Comparison of ENCODE assay signal across 22 cellular contexts in the genomic region with DNA sequence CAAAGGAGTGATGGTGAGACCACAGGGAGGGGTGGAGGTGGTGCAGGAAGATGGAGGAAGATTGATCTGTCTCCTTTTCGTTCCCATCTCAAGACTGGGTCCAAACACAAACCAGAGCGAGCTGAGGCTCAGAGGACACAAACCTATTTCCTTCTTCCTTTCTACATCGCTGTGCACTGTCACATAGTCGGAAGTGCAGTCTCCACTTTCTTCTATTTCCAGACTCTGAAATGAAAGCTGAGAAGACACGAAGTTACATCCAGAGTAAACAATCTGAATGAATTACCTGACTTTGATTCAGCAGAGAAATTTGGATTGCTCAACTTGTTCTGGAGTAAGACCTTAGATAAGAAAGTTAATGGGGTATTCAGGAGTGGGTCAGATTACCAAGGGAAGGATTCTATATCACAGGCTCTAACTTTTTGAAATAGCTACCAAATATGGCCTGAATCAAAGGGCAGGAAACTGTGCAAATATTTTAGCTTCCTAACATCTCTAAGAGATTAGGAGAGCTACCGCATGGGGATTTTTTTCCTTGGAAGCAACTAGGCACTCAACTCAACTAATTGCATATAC. TPM values are rescaled to one million over a fixed set of nuclear protein-coding genes. Genes with fewer than 3 reads are reported as not detected.
A peak's percentile ranks its signal among the peaks of the same experiment; 100 is the strongest.
DNase-seq lines count a peak whose midpoint lies in the region; ATAC-seq and TF ChIP-seq lines count a peak whose summit lies in the region.
"Had no signal": no experiment of that assay in that cellular context is flagged by ENCODE, and none has a peak within 500 bp of the region (broad histone marks: within the 10 kb centered on the region; RNA-seq: fewer than 3 reads in every experiment).

No MANE protein-coding gene starts in this region.

- H3K36me3 ChIP-seq in Karpas-422 (ENCODE audit: insufficient read depth, low read length), result no peaks in the 10 kb centered on the region
- H3K36me3 ChIP-seq in urinary bladder (ENCODE audit: insufficient read depth), result no peaks in the 10 kb centered on the region
- H3K36me3 ChIP-seq: MG63 had no signal

- 60% methylated on average over 6 of the region's 6 CpGs for WGBS in urinary bladder

- no peaks in the 10 kb centered on the region for H3K27me3 Mint-ChIP-seq in mesothelial cell of epicardium (ENCODE audit: low read depth)

- TF ChIP-seq CTCF in choroid plexus epithelial cell (conservative IDR thresholded peaks at IDR 0.05; ENCODE audit: low read depth, low read length), result no peak
- TF ChIP-seq CTCF in mesothelial cell of epicardium (IDR thresholded peaks at IDR 0.05; ENCODE audit: unreplicated experiment), result no peak

- H3K4me1 Mint-ChIP-seq in mesothelial cell of epicardium, result peaks cover 18% of the 10 kb centered on the region
- H3K4me1 Mint-ChIP-seq: CD14-positive monocyte had no signal

- no peak overlapping the region for H3K27ac ChIP-seq in Karpas-422 (ENCODE audit: low read length)
- H3K27ac ChIP-seq in urinary bladder (ENCODE audit: low read depth), result peak overlapping the region; percentile 57
- H3K27ac ChIP-seq: GM23248, KMS-11 had no signal

- H3K4me3 ChIP-seq in Karpas-422 (ENCODE audit: low read length), result no peak overlapping the region
- H3K4me3 ChIP-seq in choroid plexus epithelial cell (ENCODE audit: low read depth, low read length), result no peak overlapping the region
- H3K4me3 ChIP-seq in urinary bladder (ENCODE audit: low read depth, low read length), result no peak overlapping the region
- H3K4me3 ChIP-seq: GM12878, GM23248, MG63 had no signal

- H3K9me3 Mint-ChIP-seq in mesothelial cell of epicardium, result no peaks in the 10 kb centered on the region
- H3K9me3 Mint-ChIP-seq: CD14-positive monocyte had no signal

- H3K27ac Mint-ChIP-seq in mesothelial cell of epicardium, result peak overlapping the region; percentile 77
- H3K27ac Mint-ChIP-seq: CD14-positive monocyte had no signal

- H3K9me3 ChIP-seq in Karpas-422 (ENCODE audit: low read length), result no peaks in the 10 kb centered on the region
- H3K9me3 ChIP-seq: MG63 had no signal

- no peaks in the 10 kb centered on the region for H3K79me2 ChIP-seq in Karpas-422 (ENCODE audit: low read length)

- H4K20me1 ChIP-seq in Karpas-422 (ENCODE audit: insufficient read depth, low read depth, low read length), result no peaks in the 10 kb centered on the region

- no peak overlapping the region for H3K9ac ChIP-seq in Karpas-422 (ENCODE audit: low read length)
- H3K9ac ChIP-seq: GM23248, KMS-11 had no signal

- no peak for ATAC-seq in GM21423 (IDR thresholded peaks at IDR 0.05; ENCODE audit: unreplicated experiment)
- ATAC-seq in GM18498 (IDR thresholded peaks at IDR 0.05; ENCODE audit: unreplicated experiment), result no peak
- ATAC-seq: GM12878, HepG2, Panc1 had no signal

- H3K4me1 ChIP-seq in Karpas-422 (ENCODE audit: low read length) (peaks cover 24% of the 10 kb centered on the region), urinary bladder (ENCODE audit: insufficient read depth) (no peaks in the 10 kb centered on the region)

- no peak overlapping the region for H2AFZ ChIP-seq in Karpas-422 (ENCODE audit: low read length)
- H2AFZ ChIP-seq: GM23248 had no signal

- peak overlapping the region; percentile 43 for H3K4me2 ChIP-seq in Karpas-422 (ENCODE audit: low read depth, low read length, poor library complexity, severe bottlenecking)
- H3K4me2 ChIP-seq: KMS-11 had no signal

- H3K9me2 ChIP-seq in Karpas-422 (replicated peaks; ENCODE audit: insufficient read depth, low read length), result no peaks in the 10 kb centered on the region

- no peak overlapping the region for H3K4me3 Mint-ChIP-seq in mesothelial cell of epicardium

- H3K36me3 Mint-ChIP-seq in mesothelial cell of epicardium, result no peaks in the 10 kb centered on the region
- H3K36me3 Mint-ChIP-seq: CD14-positive monocyte had no signal

- DNase-seq in Karpas-422 (no peak), choroid plexus epithelial cell (ENCODE audit: low read depth) (peak; percentile 44), mesothelial cell of epicardium (ENCODE audit: low spot score in 2 of 2, unreplicated experiment in 2 of 2) (no peak)
- DNase-seq in activated CD4-positive, alpha-beta T cell treated with anti-CD3 and anti-CD28 coated beads, Interleukin-2, amount 50 U/mL, for 4 hours, result no peak
- DNase-seq: ACHN, AML-193, DMS53, GM23248, MG63, NCI-H1092, NCI-H146, NCI-H2081, NCI-H524 had no signal

- H3K27me3 ChIP-seq in Karpas-422 (ENCODE audit: low read length), result no peaks in the 10 kb centered on the region

RNA-seq across cellular contexts. Expression of a gene that starts 14.4 kb away (rescaled TPM):
- total RNA-seq in Karpas-422 (2014; rRNA removed; shearing (Covaris generic); ENCODE audit: low replicate concordance), result not detected in 2 replicates
- total RNA-seq in mesothelial cell of epicardium (8.5 to 9.7 TPM (median 9.6 TPM) in 3 replicates), urinary bladder (3.3 TPM)
- 0.13 TPM for polyA plus RNA-seq in urinary bladder
- total RNA-seq: GM12878, GM23248, HepG2, SK-MEL-5 had no signal
- polyA plus RNA-seq: CD14-positive monocyte, GM12878, HepG2 had no signal

RNA-seq across cellular contexts. Expression of a gene that starts 18.5 kb away (rescaled TPM):
- total RNA-seq in Karpas-422 (2014; rRNA removed; shearing (Covaris generic); ENCODE audit: low replicate concordance), result not detected in 2 replicates
- 63.6 to 74.4 TPM (median 67.0 TPM) in 3 replicates for total RNA-seq in mesothelial cell of epicardium
- 13.9 TPM for total RNA-seq in urinary bladder
- 17.7 TPM for polyA plus RNA-seq in urinary bladder

Comparison
In these comparisons a context has a peak if more than half of its experiments do, and no peak if none do; other contexts are left out.
1. RNA of a gene that starts 18.5 kb away (total RNA-seq): 63.6 to 74.4 TPM in mesothelial cell of epicardium and 13.9 TPM in urinary bladder (single experiment); not detected in Karpas-422; every median in the first group is over 10 times any median in the second.